In genomic region chr1:37147397-37147831, GRCh38 we compare ENCODE assay signal across 18 cellular contexts.
"Had no signal": no experiment of that assay in that cellular context is flagged by ENCODE, and none has a peak within 500 bp of the region (broad histone marks: within the 10 kb centered on the region; RNA-seq: fewer than 3 reads in every experiment).

No MANE protein-coding gene starts in this region.

- H3K27ac ChIP-seq: brain microvascular endothelial cell, colonic mucosa, left ventricle myocardium inferior, ovary, sigmoid colon, stomach, testis, upper lobe of left lung, WERI-Rb-1 had no signal

- H3K36me3 ChIP-seq: brain microvascular endothelial cell, colonic mucosa, left ventricle myocardium inferior, ovary, sigmoid colon, stomach, upper lobe of left lung, WERI-Rb-1 had no signal

- H3K4me1 ChIP-seq: colonic mucosa, sigmoid colon, stomach, testis, upper lobe of left lung had no signal

- H3K9me3 ChIP-seq: colonic mucosa, left ventricle myocardium inferior, ovary, sigmoid colon, stomach, testis, upper lobe of left lung had no signal

- H3K4me3 ChIP-seq: colonic mucosa, left ventricle myocardium inferior, ovary, sigmoid colon, stomach, testis, upper lobe of left lung had no signal

- ATAC-seq: activated naive CD8-positive, alpha-beta T cell treated with anti-CD3 and anti-CD28 coated beads, Interleukin-2, amount 50 U/mL, for 24 hours; stimulated activated effector memory CD8-positive, alpha-beta T cell treated with anti-CD3 and anti-CD28 coated beads, Interleukin-12 subunit alpha, Interleukin-12 subunit beta, amount 100 ng/mL, for 72 hours had no signal

- DNase-seq: activated CD4-positive, alpha-beta T cell treated with anti-CD3 and anti-CD28 coated beads, Interleukin-2, amount 50 U/mL, for 4 hours; activated naive CD4-positive, alpha-beta T cell treated with anti-CD3 and anti-CD28 coated beads, Interleukin-2, amount 10 ng/mL, durations not matched to agents 7 days and 5 days; activated naive CD8-positive, alpha-beta T cell treated with anti-CD3 and anti-CD28 coated beads, Interleukin-2, amount 50 U/mL, for 24 hours; activated T-cell treated with anti-CD3 and anti-CD28 coated beads, Interleukin-2, amount 50 U/mL, for 1 hour; aorta; brain microvascular endothelial cell; colonic mucosa; erythroblast; left ventricle myocardium inferior; mammary epithelial cell; ovary; sigmoid colon; stimulated activated CD4-positive, alpha-beta T cell treated with anti-CD3 and anti-CD28 coated beads, Interleukin-4, amount 100 ng/mL, for 24 hours; stomach; testis; upper lobe of left lung; WERI-Rb-1 had no signal

- H3K27me3 ChIP-seq: brain microvascular endothelial cell, colonic mucosa, ovary, sigmoid colon, testis, upper lobe of left lung had no signal
